In the genomic region with DNA sequence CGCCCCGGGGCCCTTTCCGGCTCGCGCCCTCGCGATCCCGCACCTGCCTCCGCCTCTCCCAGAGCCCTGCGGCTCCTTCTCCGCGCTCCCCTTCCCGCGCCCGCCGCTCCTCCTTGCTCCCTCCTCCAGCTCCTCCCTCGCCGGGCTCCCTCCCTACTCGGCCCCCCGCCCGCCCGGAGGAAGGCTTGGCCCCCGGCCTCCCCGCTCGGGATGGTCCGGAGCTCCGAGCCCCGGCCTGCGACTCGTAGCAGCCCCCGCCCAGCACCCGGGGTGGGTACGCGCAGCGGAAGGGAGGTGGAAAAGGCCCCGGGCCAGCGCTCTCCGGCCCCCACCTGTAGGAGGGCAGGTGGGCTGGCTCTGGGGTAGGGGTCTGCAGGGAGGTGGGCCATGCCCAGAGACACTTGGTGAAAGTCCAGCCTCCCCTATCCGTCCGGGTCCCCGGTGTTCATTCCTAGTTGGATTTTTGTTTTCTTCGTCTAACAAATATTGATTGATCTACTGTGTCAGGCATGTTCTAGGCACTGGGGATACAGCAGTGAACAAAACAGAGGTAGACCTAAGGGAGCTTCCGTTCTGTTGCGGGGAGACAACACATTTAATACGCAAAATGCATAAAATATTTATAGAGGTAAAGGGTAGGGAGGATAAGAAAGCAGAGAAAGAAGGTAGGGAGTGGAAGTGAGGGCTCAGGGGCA, we compare ENCODE assay signal across 8 cellular contexts. TPM values are rescaled to one million over a fixed set of nuclear protein-coding genes. Genes with fewer than 3 reads are reported as not detected.
A peak's percentile ranks its signal among the peaks of the same experiment; 100 is the strongest.
DNase-seq lines count a peak whose midpoint lies in the region; FAIRE-seq and TF ChIP-seq lines count a peak whose summit lies in the region.

A gene with protein sequence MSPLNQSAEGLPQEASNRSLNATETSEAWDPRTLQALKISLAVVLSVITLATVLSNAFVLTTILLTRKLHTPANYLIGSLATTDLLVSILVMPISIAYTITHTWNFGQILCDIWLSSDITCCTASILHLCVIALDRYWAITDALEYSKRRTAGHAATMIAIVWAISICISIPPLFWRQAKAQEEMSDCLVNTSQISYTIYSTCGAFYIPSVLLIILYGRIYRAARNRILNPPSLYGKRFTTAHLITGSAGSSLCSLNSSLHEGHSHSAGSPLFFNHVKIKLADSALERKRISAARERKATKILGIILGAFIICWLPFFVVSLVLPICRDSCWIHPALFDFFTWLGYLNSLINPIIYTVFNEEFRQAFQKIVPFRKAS (minus strand): TSS at position 82 of the 695 bp plus-strand sequence. CDS start 23,283 bp downstream, outside the sequence.

- no peak within 1 kb of the TSS for H3K27ac ChIP-seq in mesenchymal stem cell (ENCODE audit: low read length, poor library complexity, severe bottlenecking)
- no peak within 1 kb of the TSS for H3K27ac ChIP-seq in vagina

- peaks cover 11% of the 10 kb centered on the region for H3K27me3 Mint-ChIP-seq in MCF 10A (ENCODE audit: insufficient read depth, unreplicated experiment)

- H3K36me3 ChIP-seq in mesenchymal stem cell (ENCODE audit: control insufficient read depth in 1 of 2, insufficient read depth in 2 of 2, low read depth in 1 of 2, low read length in 2 of 2) (no peaks in the 10 kb centered on the region), vagina (no peaks in the 10 kb centered on the region)

- no peak within 1 kb of the TSS for H3K27ac Mint-ChIP-seq in MCF 10A (ENCODE audit: low read depth, unreplicated experiment)

- H3K9me3 Mint-ChIP-seq in MCF 10A (ENCODE audit: unreplicated experiment) = no peaks in the 10 kb centered on the region

- no peaks in the 10 kb centered on the region for H3K79me1 ChIP-seq in mesenchymal stem cell (replicated peaks; ENCODE audit: low read length, poor library complexity, severe bottlenecking)

- H4K8ac ChIP-seq in mesenchymal stem cell (ENCODE audit: low read length) = no peak within 1 kb of the TSS

- H2AK5ac ChIP-seq in mesenchymal stem cell (ENCODE audit: low read length, severe bottlenecking) = no peak within 1 kb of the TSS

- H3K4me1 ChIP-seq in mesenchymal stem cell (ENCODE audit: control insufficient read depth, insufficient read depth, low read depth, low read length) (peaks cover 9% of the 10 kb centered on the region), vagina (peaks cover 14% of the 10 kb centered on the region)

- H2AFZ ChIP-seq in mesenchymal stem cell (ENCODE audit: low read depth, low read length) = no peak within 1 kb of the TSS

- H2BK15ac ChIP-seq in mesenchymal stem cell (ENCODE audit: low read depth, poor library complexity, severe bottlenecking) = no peak within 1 kb of the TSS

- H3K4me1 Mint-ChIP-seq in MCF 10A (ENCODE audit: insufficient read depth, unreplicated experiment) = no peaks in the 10 kb centered on the region

- no peaks in the 10 kb centered on the region for H3K9me3 ChIP-seq in mesenchymal stem cell (ENCODE audit: control insufficient read depth, low read length)
- no peaks in the 10 kb centered on the region for H3K9me3 ChIP-seq in vagina

- TF ChIP-seq POLR2A in vagina (IDR thresholded peaks at IDR 0.05) = no peak

- WGBS in mesenchymal stem cell = 2% methylated on average over 43 of the region's 45 CpGs

- H2BK5ac ChIP-seq in mesenchymal stem cell (ENCODE audit: low read depth, low read length, poor library complexity, severe bottlenecking) = peak within 1 kb of the TSS; percentile 37

- H3K14ac ChIP-seq in mesenchymal stem cell (ENCODE audit: low read length in 2 of 2) = no peak within 1 kb of the TSS

- no peak within 1 kb of the TSS for H3K23ac ChIP-seq in mesenchymal stem cell (ENCODE audit: low read length in 2 of 2)

- no peaks in the 10 kb centered on the region for H3K36me3 Mint-ChIP-seq in MCF 10A (ENCODE audit: insufficient read depth, unreplicated experiment)

- DNase-seq in AG04449 (ENCODE audit: low read depth, low spot score) = no peak
- peak; percentile 29 for DNase-seq in HTR-8/SVneo (ENCODE audit: insufficient read length, low spot score)
- no peak for DNase-seq in MCF 10A (ENCODE audit: unreplicated experiment)
- no peak for DNase-seq in mesenchymal stem cell
- no peak for DNase-seq in vagina (ENCODE audit: extremely low spot score in 2 of 2)
- DNase-seq in epidermal melanocyte (ENCODE audit: insufficient read length, low spot score) = no peak
- no peak for DNase-seq in NCI-H446 (lab: John Stamatoyannopoulos, UW)
- DNase-seq in NCI-H82 treated with DMSO at 0.1 percent for 48 hours (lab: John Stamatoyannopoulos, UW; ENCODE audit: unreplicated experiment) = no peak

- CTCF ChIA-PET in AG04449 (lab: Yijun Ruan, JAX) = interaction anchor here (0.9 to 2.6 kb wide), 6 partner anchors 9 to 118 kb away, joined by 3 to 10 read pairs (median 4); no protein-coding TSS in a partner anchor
- CTCF ChIA-PET in MCF 10A (lab: Yijun Ruan, JAX) = interaction anchor here (0.8 kb wide), 1 partner anchor 117 kb away, joined by 4 read pairs; no protein-coding TSS in a partner anchor

- peak within 1 kb of the TSS; percentile 65 for H3K4me3 Mint-ChIP-seq in MCF 10A (ENCODE audit: unreplicated experiment)

- intact Hi-C loops in MCF 10A (cut with micrococcal nuclease) = loop anchor here (10.0 kb wide), 1 partner anchor 57 kb away; no protein-coding TSS in a partner anchor
- intact Hi-C loops in vagina (cut with DNase I) = no loop called here

- no peak within 1 kb of the TSS for H3K9ac ChIP-seq in mesenchymal stem cell (ENCODE audit: low read length)

- no peak within 1 kb of the TSS for H2BK12ac ChIP-seq in mesenchymal stem cell (ENCODE audit: low read length in 2 of 2)

- BruUV-seq in MCF 10A (replicated peaks; lab: Mats Ljungman, UMichigan) = no TSS peak

- no peak within 1 kb of the TSS for H3K18ac ChIP-seq in mesenchymal stem cell (ENCODE audit: low read depth in 1 of 2, low read length in 2 of 2)

- POLR2A ChIA-PET in AG04449 (lab: Yijun Ruan, JAX) (no interaction called here), MCF 10A (lab: Yijun Ruan, JAX) (interaction anchor here (0.6 to 0.7 kb wide), 2 partner anchors 182 to 845 kb away, joined by 3 read pairs; no protein-coding TSS in a partner anchor)

- no peak within 1 kb of the TSS for H2BK120ac ChIP-seq in mesenchymal stem cell (ENCODE audit: low read depth, low read length)

- no peak within 1 kb of the TSS for H3K4ac ChIP-seq in mesenchymal stem cell (ENCODE audit: low read depth in 1 of 2, low read length in 2 of 2)

- H3K4me3 ChIP-seq in AG04449 (ENCODE audit: low read depth, low read length) (peak within 1 kb of the TSS; percentile 40), mesenchymal stem cell (ENCODE audit: insufficient read depth in 1 of 2, low read depth in 1 of 2, low read length in 2 of 2) (peak within 1 kb of the TSS in 1 of 2 experiments; percentile 53), vagina (peak within 1 kb of the TSS; percentile 36 to 37)

- no peak within 1 kb of the TSS for H4K91ac ChIP-seq in mesenchymal stem cell (ENCODE audit: low read length)

- peak within 1 kb of the TSS; percentile 94 for H3K4me2 ChIP-seq in mesenchymal stem cell (ENCODE audit: low read length, poor library complexity, severe bottlenecking)

- no peak for FAIRE-seq in HTR-8/SVneo (lab: Jason Lieb, UNC)

- no peak for TF ChIP-seq CTCF in AG04449 (IDR thresholded peaks at IDR 0.05; ENCODE audit: insufficient read depth, low read length, missing control alignments)
- TF ChIP-seq CTCF in MCF 10A (IDR thresholded peaks at IDR 0.05; ENCODE audit: unreplicated experiment) = no peak
- no peak for TF ChIP-seq CTCF in vagina (IDR thresholded peaks at IDR 0.05)

- H3K27me3 ChIP-seq in mesenchymal stem cell (ENCODE audit: control insufficient read depth in 1 of 2, insufficient read depth in 1 of 2, low read length in 2 of 2) = peaks cover 21 to 78% of the 10 kb centered on the region in 2 experiments
- peaks cover 10% of the 10 kb centered on the region for H3K27me3 ChIP-seq in vagina

RNA-seq across cellular contexts. Expression of the gene that starts here (rescaled TPM):
- total RNA-seq in MCF 10A (2022) (0.17 and 0.35 TPM in 2 replicates), vagina (not detected)
- 0.17 TPM for polyA plus RNA-seq in mesenchymal stem cell (2013, experiment 1 of 2)
- 0.16 TPM for polyA plus RNA-seq in mesenchymal stem cell (2013, experiment 2 of 2)
